ENCODE assay signal across 15 cellular contexts in the genomic region with DNA sequence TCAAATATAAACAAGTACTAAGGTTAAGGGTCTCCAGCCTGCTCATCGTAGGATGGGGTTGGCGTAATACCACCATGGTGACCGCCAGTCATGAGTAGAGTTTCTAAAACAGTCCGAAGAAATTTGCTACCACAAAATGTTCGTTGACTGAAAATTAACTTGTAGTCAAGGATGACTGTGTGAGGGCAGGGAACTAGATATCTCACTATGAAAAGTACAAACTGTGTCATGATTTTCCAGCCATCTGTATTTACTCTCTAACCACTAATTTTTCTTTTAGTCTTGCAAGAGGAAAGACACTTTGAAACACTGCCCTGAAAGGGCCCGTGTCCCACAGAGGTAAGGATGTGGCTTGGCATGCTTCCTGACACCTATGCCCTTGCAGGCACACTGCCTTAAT.
A peak's percentile ranks its signal among the peaks of the same experiment; 100 is the strongest.
DNase-seq lines count a peak whose midpoint lies in the region; ATAC-seq and TF ChIP-seq lines count a peak whose summit lies in the region.
"Had no signal": no experiment of that assay in that cellular context is flagged by ENCODE, and none has a peak within 500 bp of the region (broad histone marks: within the 10 kb centered on the region; RNA-seq: fewer than 3 reads in every experiment).

No MANE protein-coding gene starts in this region.

- H3K4me3 ChIP-seq in endodermal cell (ENCODE audit: low read length) (no peak overlapping the region), mesenchymal stem cell (ENCODE audit: insufficient read depth in 1 of 2, low read depth in 1 of 2, low read length in 2 of 2) (no peak overlapping the region)

- H3K79me1 ChIP-seq in mesenchymal stem cell (replicated peaks; ENCODE audit: low read length, poor library complexity, severe bottlenecking): peaks cover 1% of the 10 kb centered on the region

- no peak overlapping the region for H3K4me2 ChIP-seq in mesenchymal stem cell (ENCODE audit: low read length, poor library complexity, severe bottlenecking)

- H3K4me3 Mint-ChIP-seq in endodermal cell: no peak overlapping the region

- H3K36me3 ChIP-seq in endodermal cell (ENCODE audit: control insufficient read depth, insufficient read depth, low read length) (peaks cover 47% of the 10 kb centered on the region), mesenchymal stem cell (ENCODE audit: control insufficient read depth in 1 of 2, insufficient read depth in 2 of 2, low read depth in 1 of 2, low read length in 2 of 2) (peaks cover 20 to 67% of the 10 kb centered on the region in 2 experiments)

- ATAC-seq in GM21723 (IDR thresholded peaks at IDR 0.05; ENCODE audit: unreplicated experiment): no peak

- no peak overlapping the region for H4K91ac ChIP-seq in mesenchymal stem cell (ENCODE audit: low read length)

- no peak overlapping the region for H3K23ac ChIP-seq in mesenchymal stem cell (ENCODE audit: low read length in 2 of 2)

- H3K18ac ChIP-seq in mesenchymal stem cell (ENCODE audit: low read depth in 1 of 2, low read length in 2 of 2): no peak overlapping the region

- 94 to 100% methylated on average over 6 of the region's 6 CpGs for WGBS in endodermal cell (ENCODE audit: insufficient coverage in 1 of 2, insufficient read length in 1 of 2), 2 experiments
- WGBS in mesenchymal stem cell: 100% methylated on average over 4 of the region's 6 CpGs

- H2AFZ ChIP-seq in mesenchymal stem cell (ENCODE audit: low read depth, low read length): no peak overlapping the region

- no peaks in the 10 kb centered on the region for H3K27me3 Mint-ChIP-seq in endodermal cell (ENCODE audit: insufficient read depth)

- no peaks in the 10 kb centered on the region for H3K9me3 ChIP-seq in endodermal cell (ENCODE audit: control insufficient read depth, low read length)
- H3K9me3 ChIP-seq in mesenchymal stem cell (ENCODE audit: control insufficient read depth, low read length): peaks cover 9% of the 10 kb centered on the region

- H2BK120ac ChIP-seq in mesenchymal stem cell (ENCODE audit: low read depth, low read length): no peak overlapping the region

- no peaks in the 10 kb centered on the region for H3K4me1 Mint-ChIP-seq in endodermal cell

- no peak overlapping the region for H3K14ac ChIP-seq in mesenchymal stem cell (ENCODE audit: low read length in 2 of 2)

- DNase-seq in stimulated activated CD4-positive, alpha-beta T cell treated with anti-CD3 and anti-CD28 coated beads, Interleukin-2, amount 100 ng/mL, for 24 hours: peak; percentile 55 to 59
- DNase-seq in stimulated activated CD4-positive, alpha-beta T cell treated with anti-CD3 and anti-CD28 coated beads, Interleukin-2, amount 100 ng/mL, for 48 hours: no peak
- peak; percentile 58 to 70 for DNase-seq in activated CD4-positive, alpha-beta T cell treated with anti-CD3 and anti-CD28 coated beads, Interleukin-2, amount 50 U/mL, for 48 hours
- DNase-seq in central memory CD4-positive, alpha-beta T cell: peak; percentile 52
- DNase-seq in endodermal cell (no peak), mesenchymal stem cell (no peak), cerebellar nuclear complex (lab: John Stamatoyannopoulos, UW) (no peak)
- DNase-seq: activated CD4-positive, CD25-positive, alpha-beta regulatory T cell treated with anti-CD3 and anti-CD28 coated beads, Interleukin-2, amount 50 U/mL, for 72 hours; anterior cingulate cortex; dermis blood vessel endothelial cell; DMS53; mammary epithelial cell; NCI-H1092; nucleus accumbens had no signal

- H3K36me3 Mint-ChIP-seq in endodermal cell (ENCODE audit: low read depth): peaks cover 55% of the 10 kb centered on the region

- H3K9ac ChIP-seq in endodermal cell (ENCODE audit: extremely low read depth, low read length, poor library complexity, severe bottlenecking): no peak overlapping the region
- H3K9ac ChIP-seq in mesenchymal stem cell (ENCODE audit: low read length): no peak overlapping the region

- H3K9me3 Mint-ChIP-seq in endodermal cell: peaks cover 7% of the 10 kb centered on the region

- H3K4ac ChIP-seq in mesenchymal stem cell (ENCODE audit: low read depth in 1 of 2, low read length in 2 of 2): no peak overlapping the region

- TF ChIP-seq CTCF in endodermal cell (conservative IDR thresholded peaks at IDR 0.05): no peak

- no peak overlapping the region for H2BK15ac ChIP-seq in mesenchymal stem cell (ENCODE audit: low read depth, poor library complexity, severe bottlenecking)

- H3K27ac ChIP-seq in endodermal cell (ENCODE audit: low read depth, low read length): no peak overlapping the region
- H3K27ac ChIP-seq in mesenchymal stem cell (ENCODE audit: low read length, poor library complexity, severe bottlenecking): no peak overlapping the region

- H2BK5ac ChIP-seq in mesenchymal stem cell (ENCODE audit: low read depth, low read length, poor library complexity, severe bottlenecking): no peak overlapping the region

- no peak overlapping the region for H2BK12ac ChIP-seq in mesenchymal stem cell (ENCODE audit: low read length in 2 of 2)

- H3K27me3 ChIP-seq in endodermal cell (ENCODE audit: control insufficient read depth, insufficient read depth, low read length, poor library complexity, severe bottlenecking) (no peaks in the 10 kb centered on the region), mesenchymal stem cell (ENCODE audit: control insufficient read depth in 1 of 2, insufficient read depth in 1 of 2, low read length in 2 of 2) (no peaks in the 10 kb centered on the region)

- no peak overlapping the region for H3K27ac Mint-ChIP-seq in endodermal cell

- no peak overlapping the region for H2AK5ac ChIP-seq in mesenchymal stem cell (ENCODE audit: low read length, severe bottlenecking)

- no peaks in the 10 kb centered on the region for H3K4me1 ChIP-seq in endodermal cell (ENCODE audit: control insufficient read depth, insufficient read depth, low read length)
- H3K4me1 ChIP-seq in mesenchymal stem cell (ENCODE audit: control insufficient read depth, insufficient read depth, low read depth, low read length): no peaks in the 10 kb centered on the region

- H4K8ac ChIP-seq in mesenchymal stem cell (ENCODE audit: low read length): no peak overlapping the region

Comparison
In these comparisons a context has a peak if more than half of its experiments do, and no peak if none do; other contexts are left out.
1. DNase-seq: peak in stimulated activated CD4-positive, alpha-beta T cell treated with anti-CD3 and anti-CD28 coated beads, Interleukin-2, amount 100 ng/mL, for 24 hours (2 of 2), activated CD4-positive, alpha-beta T cell treated with anti-CD3 and anti-CD28 coated beads, Interleukin-2, amount 50 U/mL, for 48 hours (2 of 2) and central memory CD4-positive, alpha-beta T cell (single experiment); none in stimulated activated CD4-positive, alpha-beta T cell treated with anti-CD3 and anti-CD28 coated beads, Interleukin-2, amount 100 ng/mL, for 48 hours (0 of 2), endodermal cell (single experiment), mesenchymal stem cell (single experiment) and cerebellar nuclear complex (0 of 2).